In genomic region chr14:98112211-98112780, GRCh38 we compare ENCODE assay signal across 17 cellular contexts.
DNase-seq lines count a peak whose midpoint lies in the region; ATAC-seq and TF ChIP-seq lines count a peak whose summit lies in the region.
"Had no signal": no experiment of that assay in that cellular context is flagged by ENCODE, and none has a peak within 500 bp of the region (broad histone marks: within the 10 kb centered on the region; RNA-seq: fewer than 3 reads in every experiment).

No MANE protein-coding gene starts in this region.

- H3K9me3 Mint-ChIP-seq in stimulated activated naive CD8-positive, alpha-beta T cell treated with anti-CD3 and anti-CD28 coated beads, Interleukin-15, Interleukin-2, amounts not matched to agents 100 ng/mL and 50 ng/mL, for 24 hours, result no peaks in the 10 kb centered on the region
- no peaks in the 10 kb centered on the region for H3K9me3 Mint-ChIP-seq in stimulated activated naive CD8-positive, alpha-beta T cell treated with anti-CD3 and anti-CD28 coated beads, Interleukin-15, amount 100 ng/mL, for 72 hours
- H3K9me3 Mint-ChIP-seq in activated T-helper 17 cell treated with anti-CD3 and anti-CD28 coated beads, Interleukin-2, amount 50 U/mL, for 72 hours, result no peaks in the 10 kb centered on the region
- H3K9me3 Mint-ChIP-seq in activated T-cell treated with anti-CD3 and anti-CD28 coated beads, Interleukin-2, amount 50 U/mL, for 24 hours, result no peaks in the 10 kb centered on the region
- H3K9me3 Mint-ChIP-seq: CD8-positive, alpha-beta memory T cell had no signal

- H3K4me3 Mint-ChIP-seq in stimulated activated naive CD8-positive, alpha-beta T cell treated with anti-CD3 and anti-CD28 coated beads, Interleukin-15, Interleukin-2, amounts not matched to agents 100 ng/mL and 50 ng/mL, for 24 hours, result no peak overlapping the region
- H3K4me3 Mint-ChIP-seq in stimulated activated naive CD8-positive, alpha-beta T cell treated with anti-CD3 and anti-CD28 coated beads, Interleukin-15, amount 100 ng/mL, for 72 hours, result no peak overlapping the region
- no peak overlapping the region for H3K4me3 Mint-ChIP-seq in activated T-helper 17 cell treated with anti-CD3 and anti-CD28 coated beads, Interleukin-2, amount 50 U/mL, for 72 hours
- H3K4me3 Mint-ChIP-seq in activated T-cell treated with anti-CD3 and anti-CD28 coated beads, Interleukin-2, amount 50 U/mL, for 24 hours, result no peak overlapping the region
- H3K4me3 Mint-ChIP-seq: CD8-positive, alpha-beta memory T cell had no signal

- H3K27me3 ChIP-seq in esophagus muscularis mucosa (peaks cover 0 to 4% (median 0%) of the 10 kb centered on the region in 4 donors), aorta (ENCODE audit: control insufficient read depth in 1 of 2, insufficient read depth in 2 of 2, low read length in 1 of 2) (peaks cover 0 to 2% of the 10 kb centered on the region in 2 donors)
- H3K27me3 ChIP-seq: BLaER1 treated with 17β-estradiol and CSF1 and Interleukin-3, amounts not matched to agents 10 nM and 100 nM had no signal

- H3K4me1 ChIP-seq in esophagus muscularis mucosa, result no peaks in the 10 kb centered on the region
- no peaks in the 10 kb centered on the region for H3K4me1 ChIP-seq in aorta (ENCODE audit: control insufficient read depth in 1 of 2, insufficient read depth in 2 of 2, low read length in 2 of 2)
- H3K4me1 ChIP-seq: A549 had no signal

- no peak for TF ChIP-seq POLR2A in esophagus muscularis mucosa (IDR thresholded peaks at IDR 0.05; ENCODE audit: low read depth)

- 60% methylated on average over 5 of the region's 5 CpGs for WGBS in esophagus muscularis mucosa
- WGBS in aorta, 2 donors, result 34 to 48% methylated on average over 5 of the region's 5 CpGs

- intact Hi-C loops in esophagus muscularis mucosa (cut with DNase I), result no loop called here
- intact Hi-C loops in aorta (cut with DNase I), result no loop called here

- H3K4me1 Mint-ChIP-seq in stimulated activated naive CD8-positive, alpha-beta T cell treated with anti-CD3 and anti-CD28 coated beads, Interleukin-15, Interleukin-2, amounts not matched to agents 100 ng/mL and 50 ng/mL, for 24 hours (ENCODE audit: low read depth), result peaks cover 33% of the 10 kb centered on the region
- peaks cover 41% of the 10 kb centered on the region for H3K4me1 Mint-ChIP-seq in stimulated activated naive CD8-positive, alpha-beta T cell treated with anti-CD3 and anti-CD28 coated beads, Interleukin-15, amount 100 ng/mL, for 72 hours
- peaks cover 4% of the 10 kb centered on the region for H3K4me1 Mint-ChIP-seq in activated T-helper 17 cell treated with anti-CD3 and anti-CD28 coated beads, Interleukin-2, amount 50 U/mL, for 72 hours
- peaks cover 32% of the 10 kb centered on the region for H3K4me1 Mint-ChIP-seq in activated T-cell treated with anti-CD3 and anti-CD28 coated beads, Interleukin-2, amount 50 U/mL, for 24 hours (ENCODE audit: low read depth)
- H3K4me1 Mint-ChIP-seq: CD8-positive, alpha-beta memory T cell had no signal

- no peak overlapping the region for H3K27ac ChIP-seq in esophagus muscularis mucosa (replicated peaks in 1 of 4)
- H3K27ac ChIP-seq in aorta (ENCODE audit: low read depth in 1 of 2, low read length in 2 of 2), result no peak overlapping the region
- H3K27ac ChIP-seq: A549; BLaER1 treated with 17β-estradiol and CSF1 and Interleukin-3, amounts not matched to agents 10 nM and 100 nM had no signal

- no peak for TF ChIP-seq EP300 in esophagus muscularis mucosa (IDR thresholded peaks at IDR 0.05)

- no peaks in the 10 kb centered on the region for H3K36me3 ChIP-seq in esophagus muscularis mucosa
- H3K36me3 ChIP-seq in aorta (ENCODE audit: control insufficient read depth in 1 of 2, insufficient read depth in 2 of 2, low read length in 1 of 2), result no peaks in the 10 kb centered on the region
- H3K36me3 ChIP-seq: BLaER1 treated with 17β-estradiol and CSF1 and Interleukin-3, amounts not matched to agents 10 nM and 100 nM had no signal

- H3K27me3 Mint-ChIP-seq in stimulated activated naive CD8-positive, alpha-beta T cell treated with anti-CD3 and anti-CD28 coated beads, Interleukin-15, Interleukin-2, amounts not matched to agents 100 ng/mL and 50 ng/mL, for 24 hours, result no peaks in the 10 kb centered on the region
- H3K27me3 Mint-ChIP-seq in stimulated activated naive CD8-positive, alpha-beta T cell treated with anti-CD3 and anti-CD28 coated beads, Interleukin-15, amount 100 ng/mL, for 72 hours, result no peaks in the 10 kb centered on the region
- H3K27me3 Mint-ChIP-seq in activated T-helper 17 cell treated with anti-CD3 and anti-CD28 coated beads, Interleukin-2, amount 50 U/mL, for 72 hours, result no peaks in the 10 kb centered on the region
- H3K27me3 Mint-ChIP-seq in activated T-cell treated with anti-CD3 and anti-CD28 coated beads, Interleukin-2, amount 50 U/mL, for 24 hours, result no peaks in the 10 kb centered on the region

- H3K4me3 ChIP-seq in esophagus muscularis mucosa (no peak overlapping the region), aorta (ENCODE audit: low read length in 2 of 2) (no peak overlapping the region)
- H3K4me3 ChIP-seq: A549; BLaER1 treated with 17β-estradiol and CSF1 and Interleukin-3, amounts not matched to agents 10 nM and 100 nM had no signal

- H3K36me3 Mint-ChIP-seq in stimulated activated naive CD8-positive, alpha-beta T cell treated with anti-CD3 and anti-CD28 coated beads, Interleukin-15, Interleukin-2, amounts not matched to agents 100 ng/mL and 50 ng/mL, for 24 hours (ENCODE audit: low read depth), result no peaks in the 10 kb centered on the region
- no peaks in the 10 kb centered on the region for H3K36me3 Mint-ChIP-seq in activated T-helper 17 cell treated with anti-CD3 and anti-CD28 coated beads, Interleukin-2, amount 50 U/mL, for 72 hours (ENCODE audit: low read depth)
- no peaks in the 10 kb centered on the region for H3K36me3 Mint-ChIP-seq in activated T-cell treated with anti-CD3 and anti-CD28 coated beads, Interleukin-2, amount 50 U/mL, for 24 hours (ENCODE audit: low read depth)

- no peak for DNase-seq in stimulated activated naive CD8-positive, alpha-beta T cell treated with anti-CD3 and anti-CD28 coated beads, Interleukin-15, amount 100 ng/mL, for 72 hours
- DNase-seq in esophagus muscularis mucosa (ENCODE audit: extremely low spot score), result peak; percentile 57
- DNase-seq in aorta, result no peak
- no peak for DNase-seq in GF-D8 (lab: John Stamatoyannopoulos, UW)
- no peak for DNase-seq in activated T-cell treated with anti-CD3 and anti-CD28 coated beads, Interleukin-2, amount 50 U/mL, for 24 hours
- DNase-seq: CD8-positive, alpha-beta memory T cell; H7; NCI-H1092; NCI-H146; NCI-H2081 treated with DMSO at 0.1 percent for 48 hours; NCI-H510A; NCI-H774 had no signal

- no peak for ATAC-seq in stimulated activated naive CD8-positive, alpha-beta T cell treated with anti-CD3 and anti-CD28 coated beads, Interleukin-15, amount 100 ng/mL, for 72 hours
- ATAC-seq in activated T-helper 17 cell treated with anti-CD3 and anti-CD28 coated beads, Interleukin-2, amount 50 U/mL, for 72 hours (replicated peaks), result peak; percentile 67
- ATAC-seq in aorta (ENCODE audit: low FRiP score) (no peak), HG03378 (IDR thresholded peaks at IDR 0.05; ENCODE audit: unreplicated experiment) (no peak)
- ATAC-seq: A549 had no signal

- H3K9me3 ChIP-seq in esophagus muscularis mucosa (no peaks in the 10 kb centered on the region), aorta (ENCODE audit: control insufficient read depth, low read length) (peaks cover 2% of the 10 kb centered on the region)
- H3K9me3 ChIP-seq: A549; BLaER1 treated with 17β-estradiol and CSF1 and Interleukin-3, amounts not matched to agents 10 nM and 100 nM had no signal

- no peak for TF ChIP-seq CTCF in esophagus muscularis mucosa (IDR thresholded peaks at IDR 0.05)

- peak overlapping the region; percentile 17 for H3K27ac Mint-ChIP-seq in stimulated activated naive CD8-positive, alpha-beta T cell treated with anti-CD3 and anti-CD28 coated beads, Interleukin-15, Interleukin-2, amounts not matched to agents 100 ng/mL and 50 ng/mL, for 24 hours
- no peak overlapping the region for H3K27ac Mint-ChIP-seq in stimulated activated naive CD8-positive, alpha-beta T cell treated with anti-CD3 and anti-CD28 coated beads, Interleukin-15, amount 100 ng/mL, for 72 hours
- no peak overlapping the region for H3K27ac Mint-ChIP-seq in activated T-helper 17 cell treated with anti-CD3 and anti-CD28 coated beads, Interleukin-2, amount 50 U/mL, for 72 hours
- H3K27ac Mint-ChIP-seq in activated T-cell treated with anti-CD3 and anti-CD28 coated beads, Interleukin-2, amount 50 U/mL, for 24 hours, result no peak overlapping the region
